29 cellular contexts compared by ENCODE assay signal in genomic region chr1:192824511-192824910, GRCh38.
"Had no signal": no experiment of that assay in that cellular context is flagged by ENCODE, and none has a peak within 500 bp of the region (broad histone marks: within the 10 kb centered on the region; RNA-seq: fewer than 3 reads in every experiment).

No MANE protein-coding gene starts in this region.

- ATAC-seq: activated T-cell treated with anti-CD3 and anti-CD28 coated beads, Interleukin-2, amount 50 U/mL, for 72 hours; T-cell had no signal

- H3K27me3 ChIP-seq: brain microvascular endothelial cell, cardiac muscle cell, MG63, Peyer's patch, SJSA1 had no signal

- H3K4me3 ChIP-seq: cardiac muscle cell, MG63, Peyer's patch, SJSA1 had no signal

- H3K27ac ChIP-seq: brain microvascular endothelial cell, cardiac muscle cell, Peyer's patch, RWPE1, SJSA1, VCaP had no signal

- H3K36me3 ChIP-seq: brain microvascular endothelial cell, cardiac muscle cell, MG63, Peyer's patch, SJSA1 had no signal

- DNase-seq: activated CD4-positive, alpha-beta memory T cell treated with anti-CD3 and anti-CD28 coated beads for 36 hours; activated CD4-positive, alpha-beta T cell treated with anti-CD3 and anti-CD28 coated beads, Interleukin-2, amount 10 ng/mL, durations not matched to agents 7 days and 5 days; activated CD4-positive, CD25-positive, alpha-beta regulatory T cell; activated gamma-delta T cell treated with Interleukin-2 at 50 U/mL for 16 hours; activated naive CD4-positive, alpha-beta T cell treated with anti-CD3 and anti-CD28 coated beads, Interleukin-2, amount 10 ng/mL, durations not matched to agents 7 days and 5 days; activated naive CD8-positive, alpha-beta T cell treated with anti-CD3 and anti-CD28 coated beads, Interleukin-2, amount 10 ng/mL, durations not matched to agents 7 days and 5 days; activated T-cell treated with anti-CD3 and anti-CD28 coated beads, Interleukin-2, amount 50 U/mL, for 72 hours; amygdala; brain microvascular endothelial cell; MG63; MV-4-11; NCI-H1092 treated with DMSO at 0.1 percent for 48 hours; NCI-H1417 treated with DMSO at 0.1 percent for 48 hours; NCI-H1694 treated with DMSO at 0.1 percent for 48 hours; NCI-H2029 treated with DMSO at 0.1 percent for 48 hours; NCI-H345; NCI-H510A; NCI-H526 treated with DMSO at 0.1 percent for 48 hours; NCI-H82; OCI-M1; Peyer's patch; Right ventricle myocardium superior; T-cell; T-helper 2 cell; T1000 had no signal

- H3K9me3 ChIP-seq: MG63, Peyer's patch, SJSA1 had no signal

- H3K4me1 ChIP-seq: Peyer's patch had no signal
